18 cellular contexts compared by ENCODE assay signal in the genomic region with DNA sequence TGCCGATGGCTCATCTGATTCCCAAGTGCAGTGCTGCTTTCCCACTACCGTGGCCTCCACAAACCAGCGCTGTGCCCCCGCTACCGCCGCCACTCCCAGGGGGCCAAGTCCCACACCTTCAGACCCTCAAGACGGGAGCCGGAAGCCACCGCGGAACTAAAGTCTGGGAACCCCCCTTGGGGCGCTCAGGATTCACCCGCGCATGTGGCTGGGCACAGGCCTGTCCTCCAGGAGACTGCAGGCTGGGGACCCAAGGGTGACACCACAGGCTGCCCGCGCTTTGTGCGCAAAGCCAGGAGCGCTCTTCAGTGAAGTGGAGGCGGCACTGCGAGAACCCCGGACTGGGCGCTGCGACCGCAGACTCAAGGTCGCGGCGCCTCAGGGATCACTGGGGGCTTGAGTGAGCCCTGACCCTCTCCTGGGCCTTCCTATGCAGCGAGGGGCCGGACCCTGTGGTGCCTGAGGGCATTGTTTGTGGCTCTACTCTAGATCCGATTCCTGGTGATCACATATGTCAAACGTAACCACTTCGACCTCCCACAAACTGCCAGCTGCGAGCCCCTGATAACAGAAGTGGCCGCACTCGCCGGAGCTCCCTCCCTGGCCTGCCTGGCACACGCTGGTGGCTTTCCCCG. TPM values are rescaled to one million over a fixed set of nuclear protein-coding genes. Genes with fewer than 3 reads are reported as not detected.
A peak's percentile ranks its signal among the peaks of the same experiment; 100 is the strongest.
DNase-seq lines count a peak whose midpoint lies in the region; ATAC-seq, FAIRE-seq and TF ChIP-seq lines count a peak whose summit lies in the region.
"Had no signal": no experiment of that assay in that cellular context is flagged by ENCODE, and none has a peak within 500 bp of the region (broad histone marks: within the 10 kb centered on the region; RNA-seq: fewer than 3 reads in every experiment).

No MANE protein-coding gene starts in this region.

- TF ChIP-seq CTCF in HepG2 (CRISPR knock-in tag; IDR thresholded peaks at IDR 0.05) (no peak), right lobe of liver (IDR thresholded peaks at IDR 0.05) (no peak), K562 (IDR thresholded peaks at IDR 0.05 in 2 of 3, conservative IDR thresholded peaks at IDR 0.05 in 1 of 3; ENCODE audit: insufficient read depth in 2 of 3, low read depth in 1 of 3, low read length in 3 of 3) (no peak), osteoblast (IDR thresholded peaks at IDR 0.05; ENCODE audit: extremely low read depth, low read depth, low read length) (no peak), psoas muscle (IDR thresholded peaks at IDR 0.05) (no peak)

- H3K36me3 ChIP-seq in HepG2 (replicated peaks in 1 of 2; ENCODE audit: control insufficient read depth in 1 of 2, insufficient read depth in 2 of 2, low read length in 2 of 2) (no peaks in the 10 kb centered on the region), right lobe of liver (no peaks in the 10 kb centered on the region), K562 (ENCODE audit: control insufficient read depth, insufficient read depth, low read length) (no peaks in the 10 kb centered on the region), osteoblast (ENCODE audit: insufficient read depth, low read length) (no peaks in the 10 kb centered on the region), psoas muscle (ENCODE audit: insufficient read depth in 1 of 2, low read depth in 1 of 2) (peaks cover 0 to 5% of the 10 kb centered on the region in 2 donors)
- H3K36me3 ChIP-seq: SJCRH30 had no signal

- H3K9me3 ChIP-seq in HepG2 (ENCODE audit: low read length): peaks cover 11% of the 10 kb centered on the region
- no peaks in the 10 kb centered on the region for H3K9me3 ChIP-seq in right lobe of liver
- H3K9me3 ChIP-seq in K562 (replicated peaks; ENCODE audit: control insufficient read depth, insufficient read depth, low read depth, low read length): peaks cover 8% of the 10 kb centered on the region
- no peaks in the 10 kb centered on the region for H3K9me3 ChIP-seq in osteoblast (ENCODE audit: low read depth, low read length)
- H3K9me3 ChIP-seq in psoas muscle: no peaks in the 10 kb centered on the region
- H3K9me3 ChIP-seq: SJCRH30 had no signal

- DNase-seq in HepG2 (ENCODE audit: low spot score) (no peak), right lobe of liver (no peak), K562 (ENCODE audit: extremely low read depth in 1 of 4, low spot score in 3 of 4) (no peak), osteoblast (ENCODE audit: insufficient read length, low spot score, missing footprints) (peak; percentile 37), LoVo (ENCODE audit: low spot score) (no peak), NCI-H1092 (lab: John Stamatoyannopoulos, UW) (no peak), NCI-H748 treated with DMSO at 0.1 percent for 48 hours (lab: John Stamatoyannopoulos, UW) (no peak), psoas muscle (no peak)
- DNase-seq: EL, H9, NCI-H1417 treated with DMSO at 0.1 percent for 48 hours, NCI-H1930, NCI-H510A, PC-9, SJCRH30 had no signal

- no peaks in the 10 kb centered on the region for H3K79me2 ChIP-seq in HepG2 (ENCODE audit: insufficient read depth, low read length)
- no peaks in the 10 kb centered on the region for H3K79me2 ChIP-seq in K562 (ENCODE audit: control insufficient read depth, insufficient read depth, low read length)
- no peaks in the 10 kb centered on the region for H3K79me2 ChIP-seq in osteoblast (ENCODE audit: insufficient read depth, low read length)

- peaks cover 30% of the 10 kb centered on the region for H3K4me1 ChIP-seq in HepG2 (ENCODE audit: insufficient read depth, low read length)
- H3K4me1 ChIP-seq in right lobe of liver: peaks cover 2 to 50% (median 19%) of the 10 kb centered on the region in 4 donors
- peaks cover 31 to 53% of the 10 kb centered on the region in 2 experiments for H3K4me1 ChIP-seq in K562 (replicated peaks in 1 of 2; ENCODE audit: control insufficient read depth in 2 of 2, insufficient read depth in 2 of 2, low read length in 2 of 2)
- peaks cover 46% of the 10 kb centered on the region for H3K4me1 ChIP-seq in osteoblast (ENCODE audit: insufficient read depth, low read length)
- H3K4me1 ChIP-seq in psoas muscle: peaks cover 48% of the 10 kb centered on the region

- H3K27ac ChIP-seq in HepG2 (ENCODE audit: extremely low read length, insufficient read depth, low read length) (no peak overlapping the region), right lobe of liver (no peak overlapping the region), K562 (ENCODE audit: extremely low read depth, low read depth, low read length) (no peak overlapping the region), osteoblast (ENCODE audit: low read depth, low read length) (no peak overlapping the region), psoas muscle (no peak overlapping the region)
- H3K27ac ChIP-seq: C4-2B, PC-9, SJCRH30 had no signal

- intact Hi-C loops in HepG2 (cut with micrococcal nuclease; ENCODE audit: unreplicated experiment) (no loop called here), right lobe of liver (cut with DNase I) (no loop called here), K562 (cut with micrococcal nuclease) (no loop called here), psoas muscle (cut with DNase I) (no loop called here)

- ATAC-seq in HepG2 (no peak), right lobe of liver (no peak), K562 (no peak), psoas muscle (no peak)
- ATAC-seq: A549 had no signal

- H2AFZ ChIP-seq in HepG2 (ENCODE audit: low read length): no peak overlapping the region
- no peak overlapping the region for H2AFZ ChIP-seq in K562 (ENCODE audit: low read depth, low read length)
- H2AFZ ChIP-seq in osteoblast (ENCODE audit: low read length): no peak overlapping the region
- H2AFZ ChIP-seq: PC-9 had no signal

- POLR2A ChIA-PET in HepG2 (lab: Yijun Ruan, JAX) (no interaction called here), K562 (lab: Yijun Ruan, JAX) (no interaction called here)

- H3K9ac ChIP-seq in HepG2 (ENCODE audit: insufficient read depth, low read depth, low read length) (no peak overlapping the region), K562 (ENCODE audit: insufficient read depth in 1 of 2, low read depth in 2 of 2, low read length in 2 of 2) (no peak overlapping the region)

- H3K27me3 ChIP-seq in HepG2 (ENCODE audit: control insufficient read depth in 1 of 2, insufficient read depth in 2 of 2, low read length in 2 of 2): no peaks in the 10 kb centered on the region
- H3K27me3 ChIP-seq in right lobe of liver: no peaks in the 10 kb centered on the region
- H3K27me3 ChIP-seq in K562 (ENCODE audit: control insufficient read depth in 2 of 2, insufficient read depth in 2 of 2, low read length in 2 of 2): no peaks in the 10 kb centered on the region
- no peaks in the 10 kb centered on the region for H3K27me3 ChIP-seq in osteoblast (ENCODE audit: insufficient read depth, low read length)
- no peaks in the 10 kb centered on the region for H3K27me3 ChIP-seq in psoas muscle (ENCODE audit: insufficient read depth in 3 of 3, low read length in 2 of 3)
- H3K27me3 ChIP-seq: SJCRH30 had no signal

- TF ChIP-seq POLR2A in HepG2 (IDR thresholded peaks at IDR 0.05; ENCODE audit: insufficient read depth in 1 of 2, low read depth in 2 of 2, low read length in 2 of 2) (no peak), right lobe of liver (IDR thresholded peaks at IDR 0.05) (no peak), K562 (conservative IDR thresholded peaks at IDR 0.05) (no peak)

- TF ChIP-seq EP300 in HepG2 (IDR thresholded peaks at IDR 0.05; ENCODE audit: low read depth in 2 of 2, low read length in 2 of 2): no peak
- TF ChIP-seq EP300 in HepG2 (CRISPR knock-in tag; IDR thresholded peaks at IDR 0.05; ENCODE audit: borderline replicate concordance): no peak
- no peak for TF ChIP-seq EP300 in K562 (IDR thresholded peaks at IDR 0.05; ENCODE audit: low read length)

- no peak for FAIRE-seq in HepG2 (lab: Jason Lieb, UNC)
- FAIRE-seq in K562 (lab: Jason Lieb, UNC): no peak
- FAIRE-seq: A549, GM19239 had no signal

- H4K20me1 ChIP-seq in HepG2 (ENCODE audit: insufficient read depth, low read length): no peaks in the 10 kb centered on the region
- no peaks in the 10 kb centered on the region for H4K20me1 ChIP-seq in K562 (replicated peaks; ENCODE audit: control insufficient read depth, insufficient read depth, low read length)
- no peaks in the 10 kb centered on the region for H4K20me1 ChIP-seq in osteoblast (ENCODE audit: insufficient read depth, low read length)

- H3K9me1 ChIP-seq in K562 (ENCODE audit: control insufficient read depth, insufficient read depth, low read length): no peaks in the 10 kb centered on the region

- in situ Hi-C loops in HepG2 (cut with HindIII; ENCODE audit: extremely low pct_ligation_motif_present, low pct_unique_long_range_greater_than_20kb) (no loop called here), K562 (cut with MboI) (no loop called here)

- WGBS in HepG2 (ENCODE audit: low lambda C conversion rate): 97% methylated on average over 19 of the region's 37 CpGs
- 73% methylated on average over 3 of the region's 37 CpGs for WGBS in right lobe of liver (ENCODE audit: insufficient coverage, low coverage, low lambda C conversion rate, missing lambda C conversion rate)
- 91% methylated on average over 33 of the region's 37 CpGs for WGBS in K562 (ENCODE audit: insufficient coverage, low coverage, missing lambda C conversion rate)
- 89 to 92% (median 91%) methylated on average over 37 of the region's 37 CpGs for WGBS in psoas muscle, 3 donors

- H3K4me2 ChIP-seq in HepG2 (ENCODE audit: low read depth, low read length) (no peak overlapping the region), K562 (ENCODE audit: insufficient read depth, low read length) (no peak overlapping the region), osteoblast (ENCODE audit: insufficient read depth, low read length) (no peak overlapping the region)
- H3K4me2 ChIP-seq: A549, PC-9 had no signal

- CTCF ChIA-PET in HepG2 (lab: Yijun Ruan, JAX; ENCODE audit: low intra/inter-chr PET ratio, low total read pairs): no interaction called here
- CTCF ChIA-PET in K562 (lab: Yijun Ruan, JAX; ENCODE audit: low intra/inter-chr PET ratio): no interaction called here

- BruUV-seq in HepG2 (replicated peaks; lab: Mats Ljungman, UMichigan) (no TSS peak), K562 (replicated peaks; lab: Mats Ljungman, UMichigan) (no TSS peak)

- TF ChIP-seq RAD21 in HepG2 (CRISPR knock-in tag; IDR thresholded peaks at IDR 0.05): no peak
- no peak for TF ChIP-seq RAD21 in K562 (CRISPR knock-in tag; conservative IDR thresholded peaks at IDR 0.05 in 1 of 2, IDR thresholded peaks at IDR 0.05 in 1 of 2)

- H3K4me3 ChIP-seq in HepG2 (replicated peaks in 1 of 3; ENCODE audit: insufficient read depth in 1 of 3, low read depth in 2 of 3, low read length in 3 of 3) (no peak overlapping the region), right lobe of liver (no peak overlapping the region), K562 (no peak overlapping the region), osteoblast (ENCODE audit: insufficient read depth, low read length) (no peak overlapping the region), psoas muscle (no peak overlapping the region)
- H3K4me3 ChIP-seq: A549, PC-9, SJCRH30 had no signal

RNA-seq across cellular contexts. Expression of a gene that starts 20.4 kb away (rescaled TPM):
- total RNA-seq in HepG2 (2016; rRNA removed; fragmentation: Illumina TruSeq; extraction: Trizol): 46.5 and 53.3 TPM in 2 replicates
- total RNA-seq in HepG2 (2016; cell fraction: cytosol; rRNA removed; fragmentation: Illumina TruSeq; extraction: Trizol; ENCODE audit: low read depth): 65.4 and 73.2 TPM in 2 replicates
- total RNA-seq in HepG2 (2016; cell fraction: insoluble cytoplasmic fraction; rRNA removed; fragmentation: Illumina TruSeq; extraction: Trizol): 45.9 and 47.6 TPM in 2 replicates
- total RNA-seq in HepG2 (2016; cell fraction: membrane; rRNA removed; fragmentation: Illumina TruSeq; extraction: Trizol): 39.0 and 41.3 TPM in 2 replicates
- total RNA-seq in HepG2 (2016; cell fraction: nucleus; rRNA removed; fragmentation: Illumina TruSeq; extraction: Trizol): 38.2 and 42.5 TPM in 2 replicates
- polyA plus RNA-seq in HepG2 (2011; rRNA removed): 29.5 and 31.8 TPM in 2 replicates
- 29.0 and 31.7 TPM in 2 replicates for polyA plus RNA-seq in HepG2 (2011; cell fraction: cytosol; rRNA removed)
- 29.6 and 30.6 TPM in 2 replicates for polyA plus RNA-seq in HepG2 (2011; cell fraction: nucleus; rRNA removed)
- polyA plus RNA-seq in HepG2 (2012): 31.1 and 34.7 TPM in 2 replicates
- polyA plus RNA-seq in HepG2 (2016; cell fraction: cytosol; fragmentation: Illumina TruSeq; extraction: Trizol; ENCODE audit: low read depth): 5.0 TPM in 2 replicates
- 34.0 and 38.1 TPM in 2 replicates for polyA plus RNA-seq in HepG2 (2016; cell fraction: insoluble cytoplasmic fraction; fragmentation: Illumina TruSeq; extraction: Trizol; ENCODE audit: low read depth)
- polyA plus RNA-seq in HepG2 (2016; cell fraction: membrane; fragmentation: Illumina TruSeq; extraction: Trizol; ENCODE audit: low read depth): 15.8 and 17.3 TPM in 2 replicates
- polyA plus RNA-seq in HepG2 (2016; cell fraction: nucleus; fragmentation: Illumina TruSeq; extraction: Trizol; ENCODE audit: insufficient read depth, low read depth): 42.2 and 45.1 TPM in 2 replicates
- 34.1 and 63.3 TPM in 2 replicates for polyA minus RNA-seq in HepG2 (2011; rRNA and poly(A)+ RNA removed; ENCODE audit: low replicate concordance)
- polyA minus RNA-seq in HepG2 (2011; cell fraction: cytosol; rRNA and poly(A)+ RNA removed): 21.7 and 28.5 TPM in 2 replicates
- polyA minus RNA-seq in HepG2 (2011; cell fraction: nucleus; rRNA and poly(A)+ RNA removed): 25.8 and 31.3 TPM in 2 replicates
- 10 to 100 TPM; 14.1 to 34.8 (median 30.6) TPM for total RNA-seq in right lobe of liver
- total RNA-seq in K562 (2011; cell fraction: chromatin; rRNA removed; ENCODE audit: low replicate concordance): 61.0 and 70.3 TPM in 2 replicates
- total RNA-seq in K562 (2011; cell fraction: nucleolus; rRNA removed): 50.4 and 54.0 TPM in 2 replicates
- total RNA-seq in K562 (2011; cell fraction: nucleoplasm; rRNA removed): 45.9 and 49.3 TPM in 2 replicates
- total RNA-seq in K562 (2014; rRNA removed): 50.2 and 54.4 TPM in 2 replicates
- total RNA-seq in K562 (2014; rRNA removed; fragmentation: Illumina TruSeq; extraction: Trizol): 44.8 and 45.5 TPM in 2 replicates
- total RNA-seq in K562 (2015; rRNA removed; fragmentation: Illumina TruSeq; extraction: Trizol): 55.8 and 57.7 TPM in 2 replicates
- total RNA-seq in K562 (2021): 55.4 and 59.6 TPM in 2 replicates
- polyA plus RNA-seq in K562 (2011; rRNA removed): 31.4 and 41.2 TPM in 2 replicates
- polyA plus RNA-seq in K562 (2011; cell fraction: cytosol; rRNA removed): 37.0 and 43.7 TPM in 2 replicates
- polyA plus RNA-seq in K562 (2011; cell fraction: nucleus; rRNA removed): 37.0 and 46.2 TPM in 2 replicates
- 45.4 TPM in 2 replicates for polyA plus RNA-seq in K562 (2012)
- 46.2 and 47.7 TPM in 2 replicates for polyA plus RNA-seq in K562 (2014; fragmentation: Illumina TruSeq; extraction: Trizol)
- polyA plus RNA-seq in K562 (2014; fragmentation: Nextera tagmentation; extraction: Ambion mirVana): 1 to 10 TPM; 2.1 to 2.7 TPM
- 43.3 and 50.8 TPM in 2 replicates for polyA plus RNA-seq in K562 (2014; rRNA removed)
- 51.1 and 64.3 TPM in 2 replicates for polyA minus RNA-seq in K562 (2011; rRNA and poly(A)+ RNA removed)
- polyA minus RNA-seq in K562 (2011; cell fraction: cytosol; rRNA and poly(A)+ RNA removed): 29.6 and 35.1 TPM in 2 replicates
- polyA minus RNA-seq in K562 (2011; cell fraction: nucleus; rRNA and poly(A)+ RNA removed): 26.1 and 34.0 TPM in 2 replicates
- 39.4 and 42.1 TPM in 2 replicates for total RNA-seq in osteoblast
- 10 to 100 TPM; 32.7 to 45.5 (median 35.6) TPM for total RNA-seq in psoas muscle
- polyA plus RNA-seq in psoas muscle: 10 to 100 TPM; 14.7 to 44.3 (median 17.7) TPM
